ENCODE assay signal across 33 cellular contexts in the genomic region with DNA sequence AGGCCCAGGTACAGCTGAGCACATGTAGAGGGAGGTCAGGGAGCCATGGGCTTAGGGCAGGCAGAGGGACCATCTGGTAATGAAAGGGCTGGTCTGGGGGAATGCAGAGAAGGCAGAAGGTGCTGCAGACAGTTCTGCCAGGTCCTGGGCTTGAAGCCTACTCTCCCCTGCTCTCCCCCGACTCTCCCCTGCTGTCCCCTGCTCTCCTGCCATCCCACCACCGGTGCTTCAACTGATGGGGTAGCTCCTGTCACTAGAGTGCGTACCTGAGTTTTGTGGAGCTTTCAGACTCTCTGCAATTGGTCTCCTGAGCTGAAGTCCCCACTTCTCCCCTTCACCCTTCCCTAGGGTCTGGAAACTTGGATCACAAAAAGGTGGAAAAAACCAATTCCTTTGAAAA. TPM values are rescaled to one million over a fixed set of nuclear protein-coding genes. Genes with fewer than 3 reads are reported as not detected.
"Had no signal": no experiment of that assay in that cellular context is flagged by ENCODE, and none has a peak within 500 bp of the region (broad histone marks: within the 10 kb centered on the region; RNA-seq: fewer than 3 reads in every experiment).

No MANE protein-coding gene starts in this region.

- H3K36me3 ChIP-seq: neutrophil, pancreas, spleen, stomach, thoracic aorta, thyroid gland, tibial nerve, upper lobe of left lung, vagina had no signal

- H3K4me3 ChIP-seq: pancreas, psoas muscle, skin epidermis, smooth muscle cell, spleen, stomach, thoracic aorta, thyroid gland, tibial nerve, upper lobe of left lung, vagina had no signal

- FAIRE-seq: pancreas, urothelium cell line had no signal

- ATAC-seq: naive thymus-derived CD4-positive, alpha-beta T cell; natural killer cell; pancreas; psoas muscle; right cardiac atrium; sciatic nerve; stimulated activated naive B cell treated with anti-CD40 and anti-IgM and Interleukin-4, amounts not matched to agents 10 μg/mL and 1 μg/mL and 100 μg/mL, for 72 hours had no signal

- H3K9me3 Mint-ChIP-seq: naive thymus-derived CD4-positive, alpha-beta T cell; natural killer cell; nephron; stimulated activated naive B cell treated with anti-CD40 and anti-IgM and Interleukin-4, amounts not matched to agents 10 μg/mL and 1 μg/mL and 100 μg/mL, for 72 hours; stimulated activated naive CD8-positive, alpha-beta T cell treated with anti-CD3 and anti-CD28 coated beads, Interleukin-15, Interleukin-2, amounts not matched to agents 100 ng/mL and 50 ng/mL, for 24 hours had no signal

- H3K36me3 Mint-ChIP-seq: naive thymus-derived CD4-positive, alpha-beta T cell; natural killer cell; stimulated activated naive B cell treated with anti-CD40 and anti-IgM and Interleukin-4, amounts not matched to agents 10 μg/mL and 1 μg/mL and 100 μg/mL, for 72 hours had no signal

- H3K27ac Mint-ChIP-seq: naive thymus-derived CD4-positive, alpha-beta T cell; natural killer cell; nephron; progenitor cell of endocrine pancreas; stimulated activated naive B cell treated with anti-CD40 and anti-IgM and Interleukin-4, amounts not matched to agents 10 μg/mL and 1 μg/mL and 100 μg/mL, for 72 hours; stimulated activated naive CD8-positive, alpha-beta T cell treated with anti-CD3 and anti-CD28 coated beads, Interleukin-15, Interleukin-2, amounts not matched to agents 100 ng/mL and 50 ng/mL, for 24 hours had no signal

- H3K27ac ChIP-seq: neutrophil, pancreas, psoas muscle, skin epidermis, spleen, stomach, thoracic aorta, thyroid gland, tibial nerve, upper lobe of left lung, vagina had no signal

- H3K4me3 Mint-ChIP-seq: naive thymus-derived CD4-positive, alpha-beta T cell; natural killer cell; nephron; stimulated activated naive B cell treated with anti-CD40 and anti-IgM and Interleukin-4, amounts not matched to agents 10 μg/mL and 1 μg/mL and 100 μg/mL, for 72 hours; stimulated activated naive CD8-positive, alpha-beta T cell treated with anti-CD3 and anti-CD28 coated beads, Interleukin-15, Interleukin-2, amounts not matched to agents 100 ng/mL and 50 ng/mL, for 24 hours had no signal

- H3K27me3 Mint-ChIP-seq: progenitor cell of endocrine pancreas; stimulated activated naive CD8-positive, alpha-beta T cell treated with anti-CD3 and anti-CD28 coated beads, Interleukin-15, Interleukin-2, amounts not matched to agents 100 ng/mL and 50 ng/mL, for 24 hours had no signal

- H3K27me3 ChIP-seq: neutrophil, pancreas, spleen, thyroid gland, tibial nerve, upper lobe of left lung, vagina had no signal

- H3K4me1 ChIP-seq: pancreas, psoas muscle, spleen, stomach, thyroid gland, tibial nerve, upper lobe of left lung, vagina had no signal

- H3K4me2 ChIP-seq: smooth muscle cell had no signal

- H3K4me1 Mint-ChIP-seq: naive thymus-derived CD4-positive, alpha-beta T cell; natural killer cell; nephron; stimulated activated naive B cell treated with anti-CD40 and anti-IgM and Interleukin-4, amounts not matched to agents 10 μg/mL and 1 μg/mL and 100 μg/mL, for 72 hours had no signal

- H3K9me3 ChIP-seq: neutrophil, pancreas, psoas muscle, spleen, stomach, thoracic aorta, thyroid gland, tibial nerve, upper lobe of left lung, vagina had no signal

- DNase-seq: naive thymus-derived CD4-positive, alpha-beta T cell; natural killer cell; nucleus accumbens; pancreas; psoas muscle; right cardiac atrium; spleen; stimulated activated CD4-positive, alpha-beta T cell treated with anti-CD3 and anti-CD28 coated beads, Interleukin-12 subunit alpha, Interleukin-12 subunit beta, amount 100 ng/mL, for 4 hours; stimulated activated CD4-positive, alpha-beta T cell treated with anti-CD3 and anti-CD28 coated beads, Interleukin-1b, Interleukin-23, amount 100 ng/mL, for 48 hours; stimulated activated CD4-positive, alpha-beta T cell treated with anti-CD3 and anti-CD28 coated beads, Interleukin-4, amount 100 ng/mL, for 1 hour; stimulated activated CD4-positive, alpha-beta T cell treated with anti-CD3 and anti-CD28 coated beads, Interleukin-4, amount 100 ng/mL, for 4 hours; stimulated activated CD8-positive, alpha-beta memory T cell treated with anti-CD3 and anti-CD28 coated beads, Interleukin-4, amount 100 ng/mL, for 48 hours; stimulated activated naive B cell treated with anti-CD40 and anti-IgM and Interleukin-4, amounts not matched to agents 10 μg/mL and 1 μg/mL and 100 μg/mL, for 72 hours; stimulated activated naive CD4-positive, alpha-beta T cell treated with Interleukin-2 at 50 U/mL for 16 hours; stomach; thyroid gland; trophoblast cell; upper lobe of left lung had no signal

RNA-seq across cellular contexts. Expression of gene PHOSPHO1, which starts 37.3 kb away (rescaled TPM):
- total RNA-seq: osteocyte, progenitor cell of endocrine pancreas, subcutaneous adipose tissue, vagina had no signal
- polyA plus RNA-seq: neural cell had no signal

RNA-seq across cellular contexts. Expression of gene ABI3, which starts 57.4 kb away (rescaled TPM):
- total RNA-seq: progenitor cell of endocrine pancreas, renal cortical epithelial cell had no signal
- polyA plus RNA-seq: neural cell had no signal

RNA-seq across cellular contexts. Expression of gene GNGT2, which starts 57.5 kb away (rescaled TPM):
- total RNA-seq: osteocyte, progenitor cell of endocrine pancreas, renal cortical epithelial cell had no signal
- polyA plus RNA-seq: neural cell had no signal
